In the genomic region with DNA sequence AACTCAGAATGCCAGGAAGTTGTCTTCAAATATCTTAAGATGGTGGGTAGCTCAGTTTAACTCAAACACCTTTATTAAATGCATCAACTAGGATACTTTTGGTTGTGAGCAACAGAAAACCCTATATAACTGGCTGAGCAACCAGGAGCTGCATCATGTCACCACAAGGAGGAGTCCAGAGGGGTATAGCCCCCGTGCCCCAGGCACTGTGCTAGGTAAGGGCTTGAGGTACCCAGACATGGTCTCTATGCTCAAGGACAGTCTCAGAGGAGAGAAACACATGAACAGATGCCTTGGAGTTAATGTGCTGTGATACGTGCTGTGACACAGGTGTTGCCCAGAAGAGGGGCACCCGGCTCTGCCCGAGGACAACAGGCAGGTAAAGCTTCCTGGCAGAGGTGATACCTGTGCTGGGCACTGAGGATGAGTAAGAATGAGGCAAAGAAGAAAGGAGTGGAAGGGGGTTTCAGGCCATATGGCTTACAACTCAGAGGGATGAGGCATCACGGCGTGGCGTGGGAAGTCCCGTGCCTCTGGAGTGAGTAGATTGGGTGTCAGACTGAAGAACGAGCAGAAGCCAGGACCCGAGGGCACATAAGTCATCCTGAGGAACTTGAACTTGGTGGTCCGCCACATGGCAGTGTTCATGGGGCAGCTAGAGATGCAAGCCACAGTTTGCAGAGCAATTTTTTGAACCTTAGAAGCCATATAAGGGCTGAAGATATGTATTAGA, we compare ENCODE assay signal across 17 cellular contexts. TPM values are rescaled to one million over a fixed set of nuclear protein-coding genes. Genes with fewer than 3 reads are reported as not detected.
DNase-seq lines count a peak whose midpoint lies in the region; ATAC-seq and TF ChIP-seq lines count a peak whose summit lies in the region.
"Had no signal": no experiment of that assay in that cellular context is flagged by ENCODE, and none has a peak within 500 bp of the region (broad histone marks: within the 10 kb centered on the region; RNA-seq: fewer than 3 reads in every experiment).

No MANE protein-coding gene starts in this region.

- no peak overlapping the region for H4K12ac ChIP-seq in trophoblast cell (ENCODE audit: low read depth, low read length)

- no peaks in the 10 kb centered on the region for H3K27me3 ChIP-seq in GM23248 (replicated peaks; ENCODE audit: insufficient read depth)
- H3K27me3 ChIP-seq in trophoblast cell (ENCODE audit: insufficient read depth, low read length) = no peaks in the 10 kb centered on the region
- no peaks in the 10 kb centered on the region for H3K27me3 ChIP-seq in A673 (replicated peaks; ENCODE audit: insufficient read depth, low read depth, low read length, poor library complexity)
- H3K27me3 ChIP-seq: left lung, upper lobe of right lung had no signal

- intact Hi-C loops in A673 (cut with micrococcal nuclease; ENCODE audit: unreplicated experiment) = no loop called here

- H3K9me3 ChIP-seq in GM23248 (ENCODE audit: low read depth) = no peaks in the 10 kb centered on the region
- no peaks in the 10 kb centered on the region for H3K9me3 ChIP-seq in trophoblast cell (ENCODE audit: insufficient read depth, low read depth, low read length)
- no peaks in the 10 kb centered on the region for H3K9me3 ChIP-seq in A673 (ENCODE audit: low read depth, low read length, poor library complexity, severe bottlenecking)
- H3K9me3 ChIP-seq: upper lobe of right lung had no signal

- no TSS peak for BruUV-seq in A673 (replicated peaks; lab: Mats Ljungman, UMichigan)

- H3K18ac ChIP-seq in trophoblast cell (ENCODE audit: low read length) = no peak overlapping the region

- peak; percentile 55 to 81 for ATAC-seq in activated naive CD4-positive, alpha-beta T cell treated with anti-CD3 and anti-CD28 coated beads, Interleukin-2, amount 50 U/mL, for 72 hours
- no peak for ATAC-seq in GM19328 (IDR thresholded peaks at IDR 0.05; ENCODE audit: unreplicated experiment)
- ATAC-seq: left lung; naive thymus-derived CD4-positive, alpha-beta T cell; upper lobe of right lung had no signal

- peaks cover 0 to 18% of the 10 kb centered on the region in 2 donors for H3K9me3 Mint-ChIP-seq in activated naive CD4-positive, alpha-beta T cell treated with anti-CD3 and anti-CD28 coated beads, Interleukin-2, amount 50 U/mL, for 72 hours
- H3K9me3 Mint-ChIP-seq: activated naive CD4-positive, alpha-beta T cell treated with anti-CD3 and anti-CD28 coated beads, Interleukin-2, amount 50 U/mL, for 24 hours had no signal

- H3K4me3 ChIP-seq in GM23248 (no peak overlapping the region), foreskin fibroblast (ENCODE audit: low read depth in 1 of 2, low read length in 2 of 2) (no peak overlapping the region), trophoblast cell (ENCODE audit: low read depth, low read length) (no peak overlapping the region), A673 (ENCODE audit: low read depth, low read length, poor library complexity, severe bottlenecking) (no peak overlapping the region)
- H3K4me3 ChIP-seq: left lung, upper lobe of right lung had no signal

- no peak overlapping the region for H3K4me2 ChIP-seq in GM23248 (ENCODE audit: unreplicated experiment)
- no peak overlapping the region for H3K4me2 ChIP-seq in trophoblast cell (ENCODE audit: low read length)

- H2AK5ac ChIP-seq in trophoblast cell (ENCODE audit: low read length) = no peak overlapping the region

- no peaks in the 10 kb centered on the region for H3K79me2 ChIP-seq in GM23248 (ENCODE audit: insufficient read depth)
- H3K79me2 ChIP-seq in trophoblast cell (ENCODE audit: control insufficient read depth, insufficient read depth, low read length, poor library complexity) = no peaks in the 10 kb centered on the region

- TF ChIP-seq CTCF in foreskin fibroblast (IDR thresholded peaks at IDR 0.05; ENCODE audit: low read depth, low read length) = no peak
- TF ChIP-seq CTCF in A673 (conservative IDR thresholded peaks at IDR 0.05; ENCODE audit: low read depth, low read length) = no peak

- no peaks in the 10 kb centered on the region for H3K9me2 ChIP-seq in GM23248 (ENCODE audit: insufficient read depth)

- H3K23ac ChIP-seq in trophoblast cell (ENCODE audit: low read length) = no peak overlapping the region

- no peaks in the 10 kb centered on the region for H3F3A ChIP-seq in GM23248 (ENCODE audit: insufficient read depth)

- peak overlapping the region; percentile 5 to 86 for H3K27ac Mint-ChIP-seq in activated naive CD4-positive, alpha-beta T cell treated with anti-CD3 and anti-CD28 coated beads, Interleukin-2, amount 50 U/mL, for 72 hours
- H3K27ac Mint-ChIP-seq: activated naive CD4-positive, alpha-beta T cell treated with anti-CD3 and anti-CD28 coated beads, Interleukin-2, amount 50 U/mL, for 24 hours had no signal

- no peak overlapping the region for H3K14ac ChIP-seq in trophoblast cell (ENCODE audit: low read length)

- H3K4ac ChIP-seq in trophoblast cell (ENCODE audit: low read depth, low read length) = no peak overlapping the region

- no peak for DNase-seq in activated naive CD4-positive, alpha-beta T cell treated with anti-CD3 and anti-CD28 coated beads, Interleukin-2, amount 50 U/mL, for 72 hours (ENCODE audit: low spot score in 2 of 2)
- DNase-seq in activated naive CD4-positive, alpha-beta T cell treated with Interleukin-2 at 50 U/mL for 16 hours = no peak
- DNase-seq in GM23248 (peak; percentile 54), foreskin fibroblast (peak; percentile 85 to 96), trophoblast cell (no peak), A673 (ENCODE audit: low spot score) (no peak)
- DNase-seq in activated CD4-positive, alpha-beta T cell treated with anti-CD3 and anti-CD28 coated beads, Interleukin-2, amount 50 U/mL, for 48 hours = peak; percentile 31 to 38
- DNase-seq: central memory CD4-positive, alpha-beta T cell; erythroblast; hippocampal formation; left lung; naive thymus-derived CD4-positive, alpha-beta T cell; NCI-H1092; NCI-H2227 treated with DMSO at 0.1 percent for 48 hours; upper lobe of right lung had no signal

- peaks cover 4% of the 10 kb centered on the region for H3K79me1 ChIP-seq in trophoblast cell (ENCODE audit: low read length)

- H4K8ac ChIP-seq in trophoblast cell (ENCODE audit: low read depth, low read length) = no peak overlapping the region

- in situ Hi-C loops in GM23248 (cut with MboI) = no loop called here

- no peak overlapping the region for H2BK12ac ChIP-seq in trophoblast cell (ENCODE audit: low read length)

- H2BK5ac ChIP-seq in trophoblast cell (ENCODE audit: low read depth, low read length, poor library complexity) = no peak overlapping the region

- WGBS in GM23248 (ENCODE audit: low coverage in 1 of 2, low lambda C conversion rate in 2 of 2, missing lambda C conversion rate in 2 of 2), 2 experiments = 69 to 72% methylated on average over 11 of the region's 11 CpGs
- WGBS in trophoblast cell (ENCODE audit: extremely low coverage, insufficient coverage, insufficient read length) = no CpG with 5 or more reads among the region's 11 CpGs

- H2AFZ ChIP-seq in GM23248 = no peak overlapping the region
- H2AFZ ChIP-seq in trophoblast cell (ENCODE audit: insufficient read depth, low read length, poor library complexity) = no peak overlapping the region

- H3K4me1 ChIP-seq in GM23248 (ENCODE audit: insufficient read depth) = peaks cover 20% of the 10 kb centered on the region; the same call in 1 of the 2 replicates
- peaks cover 10 to 14% of the 10 kb centered on the region in 2 experiments for H3K4me1 ChIP-seq in trophoblast cell (ENCODE audit: control insufficient read depth in 1 of 2, insufficient read depth in 2 of 2, low read length in 2 of 2)
- H3K4me1 ChIP-seq in A673 (ENCODE audit: insufficient read depth, low read length, poor library complexity, severe bottlenecking) = peaks cover 11% of the 10 kb centered on the region
- H3K4me1 ChIP-seq: upper lobe of right lung had no signal

- H3K36me3 ChIP-seq in GM23248 (ENCODE audit: low read depth) = no peaks in the 10 kb centered on the region
- no peaks in the 10 kb centered on the region for H3K36me3 ChIP-seq in trophoblast cell (ENCODE audit: control insufficient read depth in 1 of 2, insufficient read depth in 2 of 2, low read length in 2 of 2)
- H3K36me3 ChIP-seq in A673 (ENCODE audit: insufficient read depth, low read length, poor library complexity, severe bottlenecking) = no peaks in the 10 kb centered on the region
- H3K36me3 ChIP-seq: left lung, upper lobe of right lung had no signal

- peaks cover 6 to 21% of the 10 kb centered on the region in 2 donors for H3K36me3 Mint-ChIP-seq in activated naive CD4-positive, alpha-beta T cell treated with anti-CD3 and anti-CD28 coated beads, Interleukin-2, amount 50 U/mL, for 72 hours

- CTCF ChIA-PET in A673 (lab: Charles Lee) = no interaction called here

- H4K20me1 ChIP-seq in GM23248 (ENCODE audit: insufficient read depth) = no peaks in the 10 kb centered on the region

- POLR2A ChIA-PET in A673 (lab: Charles Lee; ENCODE audit: low non-redundant PET) = no interaction called here

- no peak overlapping the region for H4K91ac ChIP-seq in trophoblast cell (ENCODE audit: low read depth, low read length)

- H3K27ac ChIP-seq in GM23248 (no peak overlapping the region), trophoblast cell (ENCODE audit: low read depth, low read length) (no peak overlapping the region), A673 (ENCODE audit: low read depth, low read length, poor library complexity, severe bottlenecking) (no peak overlapping the region)
- H3K27ac ChIP-seq: left lung, upper lobe of right lung had no signal

- H3K9ac ChIP-seq in GM23248 (no peak overlapping the region), trophoblast cell (ENCODE audit: low read length) (no peak overlapping the region)

- no peak overlapping the region for H2BK120ac ChIP-seq in trophoblast cell (ENCODE audit: insufficient read depth, low read length, poor library complexity)

RNA-seq across cellular contexts. Expression of gene CAB39, which starts 32.0 kb away (rescaled TPM):
- total RNA-seq in activated naive CD4-positive, alpha-beta T cell treated with anti-CD3 and anti-CD28 coated beads, Interleukin-2, amount 50 U/mL, for 72 hours = 100 to 1,000 TPM; 104 to 123 TPM
- total RNA-seq in GM23248 (2014; rRNA removed; shearing (Covaris generic)) = 49.1 and 52.1 TPM in 2 replicates
- polyA plus RNA-seq in GM23248 (2016; fragmentation: Nextera tagmentation; extraction: Ambion mirVana) = 22.7 and 23.1 TPM in 2 replicates
- polyA plus RNA-seq in trophoblast cell (2013) = 43.9 and 44.8 TPM in 2 replicates
- total RNA-seq in A673 (2021) = 50.9 and 58.2 TPM in 2 replicates

Comparison
In these comparisons a context has a peak if more than half of its experiments do, and no peak if none do; other contexts are left out.
1. DNase-seq: peak in GM23248 (single experiment), activated CD4-positive, alpha-beta T cell treated with anti-CD3 and anti-CD28 coated beads, Interleukin-2, amount 50 U/mL, for 48 hours (2 of 2) and foreskin fibroblast (2 of 2); none in activated naive CD4-positive, alpha-beta T cell treated with anti-CD3 and anti-CD28 coated beads, Interleukin-2, amount 50 U/mL, for 72 hours (0 of 2), activated naive CD4-positive, alpha-beta T cell treated with Interleukin-2 at 50 U/mL for 16 hours (single experiment), trophoblast cell (0 of 2) and A673 (single experiment).